In the genomic region with DNA sequence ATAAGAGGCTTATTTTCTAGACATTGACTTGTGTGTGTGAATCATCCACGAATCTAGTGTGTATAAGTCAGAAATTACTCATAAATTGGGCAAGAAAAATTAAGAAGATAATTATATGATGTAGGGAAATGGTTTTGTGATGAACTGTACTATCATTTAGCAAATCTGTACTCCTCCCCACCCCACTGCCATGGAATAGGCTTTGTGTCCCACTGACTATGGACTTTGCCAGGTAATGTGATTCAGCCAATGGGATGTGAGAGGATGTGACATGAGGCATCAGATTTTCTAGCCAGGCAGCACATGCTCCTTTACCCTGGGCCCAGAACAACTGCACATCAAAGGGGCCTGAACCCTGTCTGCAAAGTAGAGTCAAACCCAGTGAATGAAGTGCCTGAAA, we compare ENCODE assay signal across 23 cellular contexts.
"Had no signal": no experiment of that assay in that cellular context is flagged by ENCODE, and none has a peak within 500 bp of the region (broad histone marks: within the 10 kb centered on the region; RNA-seq: fewer than 3 reads in every experiment).

No MANE protein-coding gene starts in this region.

- H3K4me3 ChIP-seq: K562, PC-9, Peyer's patch, SJSA1, SK-N-MC had no signal

- FAIRE-seq: HepG2, K562 had no signal

- DNase-seq: Kasumi-1, MM.1S, NCI-H1048, NCI-H1105, NCI-H1417, NCI-H1436 treated with DMSO at 0.1 percent for 48 hours, NCI-H1694 treated with DMSO at 0.1 percent for 48 hours, NCI-H1930, NCI-H2081, NCI-H2107, NCI-H2227 treated with DMSO at 0.1 percent for 48 hours, NCI-H524, NCI-H526 treated with DMSO at 0.1 percent for 48 hours, NCI-H748 treated with DMSO at 0.1 percent for 48 hours, PC-9, Peyer's patch, Right ventricle myocardium superior, SIG-M5 had no signal

- H3K4me1 Mint-ChIP-seq: IgD-negative memory B cell had no signal

- H3K36me3 Mint-ChIP-seq: IgD-negative memory B cell had no signal

- H3K4me3 Mint-ChIP-seq: IgD-negative memory B cell had no signal

- ATAC-seq: HepG2, K562 had no signal
